ENCODE assay signal across 11 cellular contexts in the genomic region with DNA sequence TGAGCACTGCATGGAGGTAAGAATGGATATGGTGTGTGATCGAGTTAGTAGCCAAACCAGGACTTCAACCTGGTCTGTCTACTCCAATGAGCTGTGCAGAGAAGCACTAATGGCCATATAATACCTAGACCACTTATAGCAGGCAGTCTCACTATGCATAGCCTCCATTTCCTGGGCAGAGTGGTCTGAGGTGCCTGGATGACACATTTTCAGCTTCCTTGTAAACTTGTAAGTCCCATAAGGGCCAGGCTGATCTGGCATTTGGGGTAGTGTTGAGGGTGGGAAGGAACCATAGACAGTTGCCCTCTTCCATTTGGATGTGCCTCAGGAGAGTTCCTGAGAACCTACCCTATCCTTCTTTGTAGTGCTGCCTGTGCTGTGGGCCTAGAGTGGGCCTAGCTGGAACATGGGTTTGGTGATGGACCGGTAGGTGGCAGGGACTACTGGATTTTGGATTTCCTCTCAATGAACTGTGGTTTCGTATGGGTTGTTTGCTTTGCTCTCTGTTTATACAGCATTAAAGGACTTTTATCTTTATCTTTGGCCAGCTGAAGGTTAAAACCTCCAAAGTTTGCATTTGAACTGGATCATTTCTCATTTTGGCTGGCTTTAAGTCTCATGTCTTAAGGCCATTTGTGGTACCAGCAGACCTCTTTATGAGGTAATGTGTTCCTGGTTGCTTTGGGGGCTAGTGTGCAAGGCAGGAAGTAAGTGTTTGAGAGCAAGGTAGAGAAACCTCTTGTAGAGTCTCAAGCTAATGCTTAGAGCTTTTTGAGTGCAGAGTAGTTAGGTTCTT.
DNase-seq lines count a peak whose midpoint lies in the region; ATAC-seq, FAIRE-seq and TF ChIP-seq lines count a peak whose summit lies in the region.
"Had no signal": no experiment of that assay in that cellular context is flagged by ENCODE, and none has a peak within 500 bp of the region (broad histone marks: within the 10 kb centered on the region; RNA-seq: fewer than 3 reads in every experiment).

No MANE protein-coding gene starts in this region.

- ATAC-seq in HG02852 (IDR thresholded peaks at IDR 0.05; ENCODE audit: unreplicated experiment) (peak; percentile 43), pancreas (peak; percentile 35 to 78 (median 52)), HG03354 (IDR thresholded peaks at IDR 0.05; ENCODE audit: poor library complexity, severe bottlenecking, unreplicated experiment) (no peak), left cardiac atrium (no peak)
- ATAC-seq in activated naive CD4-positive, alpha-beta T cell treated with anti-CD3 and anti-CD28 coated beads, Interleukin-2, amount 50 U/mL, for 72 hours = peak; percentile 6 to 34

- intact Hi-C loops in pancreas (cut with DNase I) = no loop called here
- intact Hi-C loops in left cardiac atrium (cut with DNase I) = loop anchor here in 1 of 2 donors (10.0 kb wide), 1 partner anchor 102 kb away; no protein-coding TSS in a partner anchor

- TF ChIP-seq CTCF in GM10266 (IDR thresholded peaks at IDR 0.05; ENCODE audit: control insufficient read depth, insufficient read depth, low read depth, missing control alignments) (no peak), pancreas (IDR thresholded peaks at IDR 0.05) (no peak)

- H3K36me3 Mint-ChIP-seq in activated naive CD4-positive, alpha-beta T cell treated with anti-CD3 and anti-CD28 coated beads, Interleukin-2, amount 50 U/mL, for 72 hours = peaks cover 0 to 35% of the 10 kb centered on the region in 2 donors

- peaks cover 5 to 13% (median 9%) of the 10 kb centered on the region in 3 donors for H3K4me1 ChIP-seq in pancreas

- peak overlapping the region; percentile 34 to 46 for H3K27ac Mint-ChIP-seq in activated naive CD4-positive, alpha-beta T cell treated with anti-CD3 and anti-CD28 coated beads, Interleukin-2, amount 50 U/mL, for 72 hours

- no peak for FAIRE-seq in pancreas (lab: Jason Lieb, UNC)
- FAIRE-seq: H1 had no signal

- H3K4me3 ChIP-seq in pancreas = no peak overlapping the region

- H3K9me3 Mint-ChIP-seq in activated naive CD4-positive, alpha-beta T cell treated with anti-CD3 and anti-CD28 coated beads, Interleukin-2, amount 50 U/mL, for 72 hours = no peaks in the 10 kb centered on the region

- no peaks in the 10 kb centered on the region for H3K27me3 ChIP-seq in pancreas

- WGBS in pancreas, 2 donors = 38 to 50% methylated on average over 3 of the region's 3 CpGs

- no peaks in the 10 kb centered on the region for H3K9me3 ChIP-seq in pancreas

- no peaks in the 10 kb centered on the region for H3K36me3 ChIP-seq in pancreas

- peak overlapping the region in 1 of 4 donors; percentile 10 for H3K27ac ChIP-seq in pancreas

- DNase-seq in GM10266 (ENCODE audit: extremely low spot score) (peak; percentile 23), pancreas (no peak), NCI-H526 (lab: John Stamatoyannopoulos, UW) (no peak), GM03348 (ENCODE audit: low spot score) (no peak), left cardiac atrium (no peak)
- DNase-seq in activated naive CD4-positive, alpha-beta T cell treated with anti-CD3 and anti-CD28 coated beads, Interleukin-2, amount 50 U/mL, for 72 hours (ENCODE audit: low spot score in 2 of 2) = no peak
- DNase-seq: GDM1, occipital lobe had no signal

Comparison
In these comparisons a context has a peak if more than half of its experiments do, and no peak if none do; other contexts are left out.
1. ATAC-seq: peak in HG02852 (single experiment), activated naive CD4-positive, alpha-beta T cell treated with anti-CD3 and anti-CD28 coated beads, Interleukin-2, amount 50 U/mL, for 72 hours (2 of 2) and pancreas (4 of 4); none in HG03354 (single experiment) and left cardiac atrium (0 of 2).